In genomic region chr6:82257088-82257774, GRCh38 we compare ENCODE assay signal across 19 cellular contexts. TPM values are rescaled to one million over a fixed set of nuclear protein-coding genes. Genes with fewer than 3 reads are reported as not detected.
DNase-seq lines count a peak whose midpoint lies in the region; ATAC-seq and TF ChIP-seq lines count a peak whose summit lies in the region.
"Had no signal": no experiment of that assay in that cellular context is flagged by ENCODE, and none has a peak within 500 bp of the region (broad histone marks: within the 10 kb centered on the region; RNA-seq: fewer than 3 reads in every experiment).

No MANE protein-coding gene starts in this region.

- peak; percentile 65 for ATAC-seq in PC-3
- no peak for ATAC-seq in GM19351 (IDR thresholded peaks at IDR 0.05; ENCODE audit: unreplicated experiment)
- no peak for ATAC-seq in GM21447 (IDR thresholded peaks at IDR 0.05; ENCODE audit: unreplicated experiment)
- ATAC-seq: naive thymus-derived CD4-positive, alpha-beta T cell had no signal

- no peaks in the 10 kb centered on the region for H3K79me2 ChIP-seq in PC-3 (ENCODE audit: low read length)
- H3K79me2 ChIP-seq: parathyroid adenoma had no signal

- no peaks in the 10 kb centered on the region for H3K9me2 ChIP-seq in PC-3 (replicated peaks; ENCODE audit: low read length)

- H3K4me3 ChIP-seq in BE2C (ENCODE audit: low read depth, low read length): no peak overlapping the region
- H3K4me3 ChIP-seq in PC-3 (ENCODE audit: low read length): no peak overlapping the region
- H3K4me3 ChIP-seq: adrenal gland, Peyer's patch, uterus had no signal

- POLR2A ChIA-PET in HEK293T (lab: Yijun Ruan, JAX) (interaction anchor here (2.3 kb wide), 1 partner anchor 9 kb away, joined by 7 read pairs; no protein-coding TSS in a partner anchor), PC-3 (lab: Charles Lee; ENCODE audit: unreplicated experiment) (no interaction called here)

- intact Hi-C loops in PC-3 (cut with micrococcal nuclease): loop anchor here (5.0 kb wide), 1 partner anchor 95 kb away; no protein-coding TSS in a partner anchor

- H3K27me3 ChIP-seq in BE2C: no peaks in the 10 kb centered on the region
- H3K27me3 ChIP-seq in PC-3 (ENCODE audit: low read length): no peaks in the 10 kb centered on the region
- H3K27me3 ChIP-seq: adrenal gland, Peyer's patch, uterus had no signal

- H3K9ac ChIP-seq in PC-3 (ENCODE audit: low read length): no peak overlapping the region
- H3K9ac ChIP-seq: parathyroid adenoma had no signal

- H3K27ac ChIP-seq in PC-3 (ENCODE audit: low read length): no peak overlapping the region
- H3K27ac ChIP-seq: adrenal gland, parathyroid adenoma, Peyer's patch, uterus had no signal

- TF ChIP-seq CTCF in BE2C (IDR thresholded peaks at IDR 0.05; ENCODE audit: low read depth, low read length) (0 out of 2 replicates have a peak, but pooled peaks have one; percentile 7), PC-3 (conservative IDR thresholded peaks at IDR 0.05; ENCODE audit: low read depth, low read length) (peak; percentile 50)

- BruUV-seq in PC-3 (replicated peaks; lab: Mats Ljungman, UMichigan): no TSS peak

- peaks cover 15% of the 10 kb centered on the region for H3K4me1 ChIP-seq in BE2C
- H3K4me1 ChIP-seq in PC-3 (ENCODE audit: insufficient read depth, low read length): peaks cover 28% of the 10 kb centered on the region
- H3K4me1 ChIP-seq: parathyroid adenoma, Peyer's patch had no signal

- CTCF ChIA-PET in HEK293T (lab: Yijun Ruan, JAX): no interaction called here
- CTCF ChIA-PET in PC-3 (lab: Charles Lee): no interaction called here

- DNase-seq in BE2C: no peak
- no peak for DNase-seq in HEK293T (ENCODE audit: extremely low spot score)
- DNase-seq in PC-3: peak; percentile 31
- peak; percentile 14 for DNase-seq in iPS-NIHi7 (ENCODE audit: extremely low spot score)
- no peak for DNase-seq in midbrain (lab: John Stamatoyannopoulos, UW)
- DNase-seq: activated CD4-positive, alpha-beta T cell treated with anti-CD3 and anti-CD28 coated beads, Interleukin-2, amount 10 ng/mL, durations not matched to agents 24 days and 14 days; activated gamma-delta T cell; adrenal gland; central memory CD4-positive, alpha-beta T cell; effector CD8-positive, alpha-beta T cell; glutamatergic neuron; naive thymus-derived CD4-positive, alpha-beta T cell; NCI-H2029; Peyer's patch; stimulated activated CD4-positive, alpha-beta T cell treated with anti-CD3 and anti-CD28 coated beads, Interleukin-4, amount 100 ng/mL, for 1 hour; uterus had no signal

- H3K9me3 ChIP-seq in BE2C (no peaks in the 10 kb centered on the region), PC-3 (ENCODE audit: low read length) (no peaks in the 10 kb centered on the region)
- H3K9me3 ChIP-seq: adrenal gland, Peyer's patch, uterus had no signal

- H2AFZ ChIP-seq in PC-3 (ENCODE audit: low read length): no peak overlapping the region
- H2AFZ ChIP-seq: parathyroid adenoma had no signal

- H4K20me1 ChIP-seq in PC-3 (ENCODE audit: low read length): no peaks in the 10 kb centered on the region

- H3F3A ChIP-seq in PC-3 (ENCODE audit: low read length, unreplicated experiment): no peaks in the 10 kb centered on the region

- H3K4me2 ChIP-seq in PC-3 (ENCODE audit: low read length): no peak overlapping the region

- H3K36me3 ChIP-seq in BE2C: no peaks in the 10 kb centered on the region
- no peaks in the 10 kb centered on the region for H3K36me3 ChIP-seq in PC-3 (ENCODE audit: low read depth, low read length)
- H3K36me3 ChIP-seq: adrenal gland, Peyer's patch, uterus had no signal

TF ChIP-seq in HEK293T, 16 proteins besides CTCF, POLR2A, EP300 and RAD21:
- 0 out of 2 replicates have a peak, but pooled peaks have one; percentile 49 for TF ChIP-seq ZNF384 (IDR thresholded peaks at IDR 0.05)
- no peak for TF ChIP-seq BHLHE40 (IDR thresholded peaks at IDR 0.05; ENCODE audit: borderline replicate concordance)
- TF ChIP-seq PKNOX1 (IDR thresholded peaks at IDR 0.05): 0 out of 2 replicates have a peak, but pooled peaks have one; percentile 16

RNA-seq across cellular contexts. Expression of gene IBTK, which starts 9.7 kb away (rescaled TPM):
- 16.8 TPM for polyA plus RNA-seq in BE2C (2012; ENCODE audit: insufficient read depth, insufficient read length, low read depth)
- 17.2 and 20.0 TPM in 2 replicates for total RNA-seq in PC-3 (2014; rRNA removed)

Comparison
In these comparisons a context has a peak if more than half of its experiments do, and no peak if none do; other contexts are left out.
1. DNase-seq: peak in PC-3 (single experiment) and iPS-NIHi7 (single experiment); none in BE2C (single experiment), HEK293T (single experiment) and midbrain (single experiment).